8 cellular contexts compared by ENCODE assay signal in the genomic region with DNA sequence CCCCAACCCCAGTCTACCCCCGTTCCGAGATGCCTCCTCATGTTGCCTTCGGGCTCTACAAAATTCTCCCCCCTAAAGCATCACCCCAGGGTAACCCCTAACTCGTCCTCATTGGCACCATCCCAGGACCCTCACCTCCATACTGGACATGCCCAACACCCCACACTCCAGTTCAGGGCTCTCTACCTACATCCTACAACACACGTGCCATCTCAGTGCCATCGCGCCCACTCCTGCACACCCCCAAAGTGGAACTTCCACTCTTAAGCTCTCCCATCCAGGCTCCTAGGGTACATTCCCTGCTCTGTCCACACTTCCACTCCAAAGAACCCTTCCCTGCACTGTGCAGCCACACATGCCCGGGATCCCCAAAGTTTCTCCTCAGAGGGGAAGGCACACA. TPM values are rescaled to one million over a fixed set of nuclear protein-coding genes. Genes with fewer than 3 reads are reported as not detected.
A peak's percentile ranks its signal among the peaks of the same experiment; 100 is the strongest.
DNase-seq lines count a peak whose midpoint lies in the region; ATAC-seq and TF ChIP-seq lines count a peak whose summit lies in the region.

No MANE protein-coding gene starts in this region.

- peaks cover 38% of the 10 kb centered on the region for H4K20me1 ChIP-seq in KMS-11 (ENCODE audit: insufficient read depth)

- CTCF ChIA-PET in A673 (lab: Charles Lee): no interaction called here

- H3K4me3 ChIP-seq in A673 (ENCODE audit: low read depth, low read length, poor library complexity, severe bottlenecking) (peak overlapping the region; percentile 100), KMS-11 (IDR thresholded peaks at IDR 0.05; ENCODE audit: insufficient read depth, low read depth, low read length) (peak overlapping the region; percentile 72), coronary artery (peak overlapping the region; percentile 74), muscle layer of colon (ENCODE audit: low read depth in 1 of 2, low read length in 2 of 2) (peak overlapping the region; percentile 81 to 86)

- H3K36me3 ChIP-seq in A673 (ENCODE audit: insufficient read depth, low read length, poor library complexity, severe bottlenecking) (peaks cover 17% of the 10 kb centered on the region), KMS-11 (ENCODE audit: insufficient read depth) (no peaks in the 10 kb centered on the region), muscle layer of colon (ENCODE audit: insufficient read depth, low read length) (no peaks in the 10 kb centered on the region)

- POLR2A ChIA-PET in A673 (lab: Charles Lee; ENCODE audit: low non-redundant PET): interaction anchor here (0.6 kb wide), 2 partner anchors 557 to 802 kb away, joined by 4 to 8 read pairs; no protein-coding TSS in a partner anchor

- no peaks in the 10 kb centered on the region for H3K4me1 ChIP-seq in A673 (ENCODE audit: insufficient read depth, low read length, poor library complexity, severe bottlenecking)
- peaks cover 30% of the 10 kb centered on the region for H3K4me1 ChIP-seq in KMS-11 (ENCODE audit: low read depth, poor library complexity, severe bottlenecking)
- peaks cover 50% of the 10 kb centered on the region for H3K4me1 ChIP-seq in muscle layer of colon (ENCODE audit: insufficient read depth, low read length)

- H3K27me3 ChIP-seq in A673 (replicated peaks; ENCODE audit: insufficient read depth, low read depth, low read length, poor library complexity): no peaks in the 10 kb centered on the region
- no peaks in the 10 kb centered on the region for H3K27me3 ChIP-seq in KMS-11 (ENCODE audit: insufficient read depth, low read depth)
- no peaks in the 10 kb centered on the region for H3K27me3 ChIP-seq in muscle layer of colon (ENCODE audit: control insufficient read depth in 1 of 2, insufficient read depth in 2 of 2, low read length in 2 of 2)

- no TSS peak for BruUV-seq in A673 (replicated peaks; lab: Mats Ljungman, UMichigan)

- DNase-seq in A673 (ENCODE audit: low spot score) (no peak), coronary artery (ENCODE audit: low spot score) (no peak), COR-L47 (lab: John Stamatoyannopoulos, UW) (no peak), NCI-H1417 (lab: John Stamatoyannopoulos, UW) (no peak), SIG-M5 (lab: John Stamatoyannopoulos, UW) (no peak)

- H3K79me2 ChIP-seq in KMS-11 (ENCODE audit: insufficient read depth, low read depth): peaks cover 63% of the 10 kb centered on the region

- no peak for ATAC-seq in GM19324 (IDR thresholded peaks at IDR 0.05; ENCODE audit: low FRiP score, unreplicated experiment)

- TF ChIP-seq CTCF in A673 (conservative IDR thresholded peaks at IDR 0.05; ENCODE audit: low read depth, low read length) (no peak), KMS-11 (conservative IDR thresholded peaks at IDR 0.05; ENCODE audit: low read depth, low read length) (no peak), coronary artery (IDR thresholded peaks at IDR 0.05) (no peak)

- H3K4me2 ChIP-seq in KMS-11: peak overlapping the region; percentile 81

- peak overlapping the region; percentile 94 for H3K9ac ChIP-seq in KMS-11
- peak overlapping the region; percentile 81 for H3K9ac ChIP-seq in muscle layer of colon (ENCODE audit: low read length)

- H3K9me3 ChIP-seq in A673 (ENCODE audit: low read depth, low read length, poor library complexity, severe bottlenecking) (no peaks in the 10 kb centered on the region), muscle layer of colon (ENCODE audit: low read length) (no peaks in the 10 kb centered on the region)

- no peak overlapping the region for H2AFZ ChIP-seq in KMS-11 (ENCODE audit: low read depth)

- H3K27ac ChIP-seq in A673 (ENCODE audit: low read depth, low read length, poor library complexity, severe bottlenecking) (peak overlapping the region; percentile 96), KMS-11 (no peak overlapping the region), coronary artery (peak overlapping the region in 1 of 2 donors; percentile 92), muscle layer of colon (ENCODE audit: low read depth, low read length) (no peak overlapping the region)

- intact Hi-C loops in A673 (cut with micrococcal nuclease; ENCODE audit: unreplicated experiment): no loop called here

RNA-seq across cellular contexts. Expression of gene FKRP, which starts 0.8 kb away (rescaled TPM):
- total RNA-seq in A673 (2021): 23.6 and 26.1 TPM in 2 replicates

RNA-seq across cellular contexts. Expression of gene STRN4, which starts 1.2 kb away (rescaled TPM):
- 134 and 157 TPM in 2 replicates for total RNA-seq in A673 (2021)

RNA-seq across cellular contexts. Expression of gene PRKD2, which starts 28.1 kb away (rescaled TPM):
- 45.1 and 60.3 TPM in 2 replicates for total RNA-seq in A673 (2021)

RNA-seq across cellular contexts. Expression of gene SLC1A5, which starts 43.4 kb away (rescaled TPM):
- 283 and 295 TPM in 2 replicates for total RNA-seq in A673 (2021)
